25 cellular contexts compared by ENCODE assay signal in genomic region chr6:75378101-75378500, GRCh38.
"Had no signal": no experiment of that assay in that cellular context is flagged by ENCODE, and none has a peak within 500 bp of the region (broad histone marks: within the 10 kb centered on the region; RNA-seq: fewer than 3 reads in every experiment).

No MANE protein-coding gene starts in this region.

- ATAC-seq: left colon; left lung; naive thymus-derived CD8-positive, alpha-beta T cell; pancreas; right cardiac atrium; sciatic nerve; stimulated activated naive B cell treated with anti-CD40 and anti-IgM and Interleukin-4, amounts not matched to agents 10 μg/mL and 1 μg/mL and 100 μg/mL, for 72 hours; stimulated activated naive CD8-positive, alpha-beta T cell treated with anti-CD3 and anti-CD28 coated beads, Interleukin-15, Interleukin-2, amounts not matched to agents 100 U/mL and 50 U/mL, for 24 hours had no signal

- H3K4me1 ChIP-seq: left lung, pancreas, prostate gland, testis, uterus had no signal

- H3K36me3 ChIP-seq: left lung, pancreas, prostate gland, stomach, thyroid gland, transverse colon, uterus had no signal

- H3K4me3 ChIP-seq: left lung, lung, pancreas, prostate gland, skin epidermis, stomach, testis, thyroid gland, transverse colon, uterus had no signal

- H3K9me3 ChIP-seq: left lung, pancreas, prostate gland, stomach, testis, thyroid gland, transverse colon, uterus had no signal

- H3K27ac ChIP-seq: left lung, pancreas, prostate gland, skin epidermis, stomach, testis, thyroid gland, transverse colon, uterus had no signal

- DNase-seq: hippocampal formation; kidney; left colon; left lung; midbrain; naive thymus-derived CD8-positive, alpha-beta T cell; pancreas; posterior cingulate gyrus; retina; right cardiac atrium; stimulated activated CD4-positive, alpha-beta T cell treated with anti-CD3 and anti-CD28 coated beads, Interleukin-12 subunit alpha, Interleukin-12 subunit beta, amount 100 ng/mL, for 4 hours; stimulated activated CD4-positive, alpha-beta T cell treated with anti-CD3 and anti-CD28 coated beads, Interleukin-15, amount 100 ng/mL, for 24 hours; stimulated activated CD4-positive, alpha-beta T cell treated with anti-CD3 and anti-CD28 coated beads, Interleukin-2, amount 100 ng/mL, for 24 hours; stimulated activated CD4-positive, alpha-beta T cell treated with anti-CD3 and anti-CD28 coated beads, Interleukin-4, amount 100 ng/mL, for 1 hour; stimulated activated naive B cell treated with anti-CD40 and anti-IgM and Interleukin-4, amounts not matched to agents 10 μg/mL and 1 μg/mL and 100 μg/mL, for 72 hours; stimulated activated naive CD8-positive, alpha-beta T cell treated with anti-CD3 and anti-CD28 coated beads, Interleukin-15, Interleukin-2, amounts not matched to agents 100 U/mL and 50 U/mL, for 24 hours; stomach; testis; thyroid gland; transverse colon; uterus had no signal

- H3K27me3 ChIP-seq: left lung, stomach, testis, thyroid gland, transverse colon, uterus had no signal
